In the genomic region with DNA sequence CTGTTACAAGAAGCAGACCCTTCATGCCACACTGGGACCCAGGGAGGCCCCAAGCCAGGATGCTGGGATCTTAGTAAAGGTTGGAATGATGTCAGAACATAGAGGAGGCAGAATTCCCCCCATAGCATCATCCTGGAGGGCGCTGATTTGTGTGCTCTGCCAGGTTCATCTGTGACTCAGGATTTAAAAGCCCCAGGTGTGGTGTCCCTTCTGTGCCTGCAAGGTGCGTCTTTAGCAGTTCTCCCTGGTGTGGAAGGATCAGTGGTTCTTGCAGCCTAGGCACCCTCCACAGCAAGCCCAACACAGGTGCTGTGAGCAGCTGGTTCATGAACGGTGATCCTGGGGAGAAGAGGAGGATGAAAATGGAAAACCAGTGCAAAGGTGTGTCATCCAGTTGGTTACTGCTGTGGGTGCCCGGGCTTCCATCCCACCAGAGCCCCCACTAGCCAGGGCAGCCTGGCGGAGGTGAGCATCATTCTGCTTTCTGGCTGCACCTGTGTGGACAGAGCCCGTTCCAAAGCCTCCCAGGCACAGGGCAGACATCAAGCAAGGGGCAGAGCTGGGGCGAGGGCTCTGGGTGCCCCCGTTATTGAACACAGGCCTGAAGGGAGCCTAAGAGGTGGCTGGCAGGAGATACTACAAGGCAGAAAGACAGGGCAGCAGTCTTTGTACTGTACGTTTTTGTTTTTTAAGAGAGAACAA, we compare ENCODE assay signal across 24 cellular contexts. TPM values are rescaled to one million over a fixed set of nuclear protein-coding genes. Genes with fewer than 3 reads are reported as not detected.
DNase-seq lines count a peak whose midpoint lies in the region; ATAC-seq and TF ChIP-seq lines count a peak whose summit lies in the region.
"Had no signal": no experiment of that assay in that cellular context is flagged by ENCODE, and none has a peak within 500 bp of the region (broad histone marks: within the 10 kb centered on the region; RNA-seq: fewer than 3 reads in every experiment).

No MANE protein-coding gene starts in this region.

- no peaks in the 10 kb centered on the region for H3K9me3 Mint-ChIP-seq in activated naive CD4-positive, alpha-beta T cell treated with anti-CD3 and anti-CD28 coated beads, Interleukin-2, amount 10 ng/mL, durations not matched to agents 7 days and 5 days
- H3K9me3 Mint-ChIP-seq in activated B cell treated with CpG ODN at 0.5 μM for 24 hours = no peaks in the 10 kb centered on the region
- no peaks in the 10 kb centered on the region for H3K9me3 Mint-ChIP-seq in dendritic cell treated with granulocyte-macrophage colony-stimulating factor and Interleukin-4, amounts not matched to agents 40 ng/mL and 50 ng/mL, for 4 days
- H3K9me3 Mint-ChIP-seq in stimulated activated naive B cell treated with anti-CD40 and anti-IgM and Interleukin-4, amounts not matched to agents 10 μg/mL and 1 μg/mL and 100 μg/mL, for 72 hours = no peaks in the 10 kb centered on the region

- no peak for DNase-seq in activated naive CD4-positive, alpha-beta T cell treated with anti-CD3 and anti-CD28 coated beads, Interleukin-2, amount 10 ng/mL, durations not matched to agents 7 days and 5 days
- no peak for DNase-seq in activated naive CD4-positive, alpha-beta T cell (lab: John Stamatoyannopoulos, UW)
- DNase-seq in activated B cell treated with CpG ODN at 0.5 μM for 24 hours (no peak), NOMO-1 treated with dmso at 0.1 percent for 144 hours (lab: John Stamatoyannopoulos, UW; ENCODE audit: unreplicated experiment) (no peak), NCI-H510A treated with DMSO at 0.1 percent for 48 hours (lab: John Stamatoyannopoulos, UW) (no peak)
- DNase-seq in stimulated activated naive B cell treated with anti-CD40 and anti-IgM and Interleukin-4, amounts not matched to agents 10 μg/mL and 1 μg/mL and 100 μg/mL, for 72 hours = no peak
- DNase-seq: aorta; effector CD8-positive, alpha-beta T cell; glutamatergic neuron; left ventricle myocardium inferior; MM.1S; NCI-H146; NCI-H2171 treated with DMSO at 0.1 percent for 48 hours; NCI-H748 treated with DMSO at 0.1 percent for 48 hours; nucleus accumbens; PC-9; retina; SJCRH30; T1000; tibial artery had no signal

- ATAC-seq in activated B cell treated with CpG ODN at 0.5 μM for 24 hours (ENCODE audit: low read depth) = no peak
- no peak for ATAC-seq in stimulated activated naive B cell treated with anti-CD40 and anti-IgM and Interleukin-4, amounts not matched to agents 10 μg/mL and 1 μg/mL and 100 μg/mL, for 72 hours (replicated peaks)
- no peak for ATAC-seq in HG02610 (IDR thresholded peaks at IDR 0.05; ENCODE audit: unreplicated experiment)
- ATAC-seq: activated CD4-positive, CD25-positive, alpha-beta regulatory T cell treated with anti-CD3 and anti-CD28 coated beads, Interleukin-2, amount 50 U/mL, for 24 hours; HCT116 had no signal

- POLR2A ChIA-PET in activated B cell treated with CpG ODN at 0.5 μM for 24 hours (lab: Charles Lee) = interaction anchor here (1.1 to 10.1 kb wide), 4 partner anchors 13 to 45 kb away, joined by 3 to 182 read pairs (median 18); partner anchors contain the start of gene IKZF1

- peak overlapping the region; percentile 58 for H3K4me3 Mint-ChIP-seq in activated naive CD4-positive, alpha-beta T cell treated with anti-CD3 and anti-CD28 coated beads, Interleukin-2, amount 10 ng/mL, durations not matched to agents 7 days and 5 days
- H3K4me3 Mint-ChIP-seq in activated B cell treated with CpG ODN at 0.5 μM for 24 hours = no peak overlapping the region
- H3K4me3 Mint-ChIP-seq in dendritic cell treated with granulocyte-macrophage colony-stimulating factor and Interleukin-4, amounts not matched to agents 40 ng/mL and 50 ng/mL, for 4 days = no peak overlapping the region
- peak overlapping the region in 1 of 2 donors; percentile 33 for H3K4me3 Mint-ChIP-seq in stimulated activated naive B cell treated with anti-CD40 and anti-IgM and Interleukin-4, amounts not matched to agents 10 μg/mL and 1 μg/mL and 100 μg/mL, for 72 hours

- intact Hi-C loops in activated B cell treated with CpG ODN at 0.5 μM for 24 hours (cut with micrococcal nuclease) = loop anchor here (5.0 kb wide), 2 partner anchors 87 to 147 kb away; no protein-coding TSS in a partner anchor
- intact Hi-C loops in dendritic cell treated with granulocyte-macrophage colony-stimulating factor and Interleukin-4, amounts not matched to agents 40 ng/mL and 50 ng/mL, for 4 days (cut with micrococcal nuclease) = no loop called here

- TF ChIP-seq CTCF in activated B cell treated with CpG ODN at 0.5 μM for 24 hours (IDR thresholded peaks at IDR 0.05) = no peak

- H3K36me3 Mint-ChIP-seq in activated naive CD4-positive, alpha-beta T cell treated with anti-CD3 and anti-CD28 coated beads, Interleukin-2, amount 10 ng/mL, durations not matched to agents 7 days and 5 days = peaks cover 81% of the 10 kb centered on the region
- H3K36me3 Mint-ChIP-seq in activated B cell treated with CpG ODN at 0.5 μM for 24 hours (ENCODE audit: low read depth) = peaks cover 83% of the 10 kb centered on the region
- H3K36me3 Mint-ChIP-seq in dendritic cell treated with granulocyte-macrophage colony-stimulating factor and Interleukin-4, amounts not matched to agents 40 ng/mL and 50 ng/mL, for 4 days (ENCODE audit: low read depth) = peaks cover 85% of the 10 kb centered on the region
- peaks cover 62 to 71% of the 10 kb centered on the region in 2 donors for H3K36me3 Mint-ChIP-seq in stimulated activated naive B cell treated with anti-CD40 and anti-IgM and Interleukin-4, amounts not matched to agents 10 μg/mL and 1 μg/mL and 100 μg/mL, for 72 hours

- H3K27me3 Mint-ChIP-seq in activated naive CD4-positive, alpha-beta T cell treated with anti-CD3 and anti-CD28 coated beads, Interleukin-2, amount 10 ng/mL, durations not matched to agents 7 days and 5 days = no peaks in the 10 kb centered on the region
- no peaks in the 10 kb centered on the region for H3K27me3 Mint-ChIP-seq in activated B cell treated with CpG ODN at 0.5 μM for 24 hours
- H3K27me3 Mint-ChIP-seq in dendritic cell treated with granulocyte-macrophage colony-stimulating factor and Interleukin-4, amounts not matched to agents 40 ng/mL and 50 ng/mL, for 4 days = no peaks in the 10 kb centered on the region
- no peaks in the 10 kb centered on the region for H3K27me3 Mint-ChIP-seq in stimulated activated naive B cell treated with anti-CD40 and anti-IgM and Interleukin-4, amounts not matched to agents 10 μg/mL and 1 μg/mL and 100 μg/mL, for 72 hours

- CTCF ChIA-PET in activated naive CD4-positive, alpha-beta T cell treated with anti-CD3 and anti-CD28 coated beads, Interleukin-2, amount 10 ng/mL, durations not matched to agents 7 days and 5 days (lab: Charles Lee) = no interaction called here
- CTCF ChIA-PET in activated B cell treated with CpG ODN at 0.5 μM for 24 hours (lab: Charles Lee) = interaction anchor here (0.9 to 2.3 kb wide), 3 partner anchors 15 to 37 kb away, joined by 3 to 8 read pairs (median 5); no protein-coding TSS in a partner anchor

- peak overlapping the region; percentile 92 for H3K27ac Mint-ChIP-seq in activated naive CD4-positive, alpha-beta T cell treated with anti-CD3 and anti-CD28 coated beads, Interleukin-2, amount 10 ng/mL, durations not matched to agents 7 days and 5 days
- peak overlapping the region; percentile 85 for H3K27ac Mint-ChIP-seq in activated B cell treated with CpG ODN at 0.5 μM for 24 hours
- H3K27ac Mint-ChIP-seq in dendritic cell treated with granulocyte-macrophage colony-stimulating factor and Interleukin-4, amounts not matched to agents 40 ng/mL and 50 ng/mL, for 4 days = peak overlapping the region; percentile 94
- peak overlapping the region; percentile 93 for H3K27ac Mint-ChIP-seq in stimulated activated naive B cell treated with anti-CD40 and anti-IgM and Interleukin-4, amounts not matched to agents 10 μg/mL and 1 μg/mL and 100 μg/mL, for 72 hours

- H3K4me1 Mint-ChIP-seq in activated naive CD4-positive, alpha-beta T cell treated with anti-CD3 and anti-CD28 coated beads, Interleukin-2, amount 10 ng/mL, durations not matched to agents 7 days and 5 days = peaks cover 97% of the 10 kb centered on the region
- peaks cover 94% of the 10 kb centered on the region for H3K4me1 Mint-ChIP-seq in activated B cell treated with CpG ODN at 0.5 μM for 24 hours
- peaks cover 96% of the 10 kb centered on the region for H3K4me1 Mint-ChIP-seq in dendritic cell treated with granulocyte-macrophage colony-stimulating factor and Interleukin-4, amounts not matched to agents 40 ng/mL and 50 ng/mL, for 4 days (ENCODE audit: low read depth)
- H3K4me1 Mint-ChIP-seq in stimulated activated naive B cell treated with anti-CD40 and anti-IgM and Interleukin-4, amounts not matched to agents 10 μg/mL and 1 μg/mL and 100 μg/mL, for 72 hours = peaks cover 73 to 97% of the 10 kb centered on the region in 2 donors

RNA-seq across cellular contexts. Expression of gene IKZF1, which starts 49.5 kb away (rescaled TPM):
- 301 and 325 TPM in 2 replicates for total RNA-seq in activated B cell treated with CpG ODN at 0.5 μM for 24 hours
- total RNA-seq: PC-9, SJCRH30 had no signal
